8 cellular contexts compared by ENCODE assay signal in genomic region chr17:29579866-29580771, GRCh38. TPM values are rescaled to one million over a fixed set of nuclear protein-coding genes. Genes with fewer than 3 reads are reported as not detected.
DNase-seq lines count a peak whose midpoint lies in the region; ATAC-seq and TF ChIP-seq lines count a peak whose summit lies in the region.

No MANE protein-coding gene starts in this region.

- H2AFZ ChIP-seq in KMS-11 (ENCODE audit: low read depth), result peak overlapping the region; percentile 73

- H3K4me3 Mint-ChIP-seq in activated T-helper 2 cell treated with anti-CD3 and anti-CD28 coated beads, Interferon-gamma antibody, Interleukin-2, Interleukin-4, amounts not matched to agents 10 μg/mL and 5 μg/mL and 100 μg/mL, durations not matched to agents 14 hours and 24 hours and 36 hours (ENCODE audit: low read depth), result no peak overlapping the region

- peak in 1 of 2 donors; percentile 79 for TF ChIP-seq EP300 in tibial nerve (IDR thresholded peaks at IDR 0.05)

- peaks cover 44% of the 10 kb centered on the region for H3K36me3 Mint-ChIP-seq in activated T-helper 2 cell treated with anti-CD3 and anti-CD28 coated beads, Interferon-gamma antibody, Interleukin-2, Interleukin-4, amounts not matched to agents 10 μg/mL and 5 μg/mL and 100 μg/mL, durations not matched to agents 14 hours and 24 hours and 36 hours (ENCODE audit: low read depth)

- no peaks in the 10 kb centered on the region for H4K20me1 ChIP-seq in KMS-11 (ENCODE audit: insufficient read depth)

- H3K9me3 Mint-ChIP-seq in activated T-helper 2 cell treated with anti-CD3 and anti-CD28 coated beads, Interferon-gamma antibody, Interleukin-2, Interleukin-4, amounts not matched to agents 10 μg/mL and 5 μg/mL and 100 μg/mL, durations not matched to agents 14 hours and 24 hours and 36 hours, result no peaks in the 10 kb centered on the region

- H3K4me2 ChIP-seq in KMS-11, result no peak overlapping the region

- H3K9me3 ChIP-seq in tibial nerve, result no peaks in the 10 kb centered on the region

- H3K4me1 ChIP-seq in KMS-11 (ENCODE audit: low read depth, poor library complexity, severe bottlenecking) (peaks cover 13% of the 10 kb centered on the region), tibial nerve (peaks cover 0 to 78% (median 30%) of the 10 kb centered on the region in 4 donors)

- DNase-seq in DMS 273 treated with DMSO at 0.1 percent for 48 hours (lab: John Stamatoyannopoulos, UW), result peak; percentile 77
- DNase-seq in RPMI7951 (ENCODE audit: low read depth), result peak; percentile 71
- peak; percentile 82 for DNase-seq in activated T-helper 2 cell treated with anti-CD3 and anti-CD28 coated beads, Interferon-gamma antibody, Interleukin-2, Interleukin-4, amounts not matched to agents 10 μg/mL and 5 μg/mL and 100 μg/mL, durations not matched to agents 14 hours and 24 hours and 36 hours (ENCODE audit: low spot score)
- peak; percentile 76 for DNase-seq in fibroblast of the aortic adventitia (ENCODE audit: low read depth)
- peak; percentile 75 for DNase-seq in occipital lobe (lab: John Stamatoyannopoulos, UW)
- DNase-seq in tibial nerve (ENCODE audit: low spot score in 2 of 2), result peak; percentile 83 to 91

- peak overlapping the region; percentile 39; the same call in 1 of the 2 replicates for H3K27ac ChIP-seq in KMS-11
- H3K27ac ChIP-seq in tibial nerve, result peak overlapping the region in 3 of 4 donors; percentile 49 to 95 (median 93)

- H3K27me3 ChIP-seq in KMS-11 (ENCODE audit: insufficient read depth, low read depth) (no peaks in the 10 kb centered on the region), tibial nerve (no peaks in the 10 kb centered on the region)

- peak overlapping the region; percentile 37; the same call in 1 of the 2 replicates for H3K9ac ChIP-seq in KMS-11

- no peaks in the 10 kb centered on the region for H3K27me3 Mint-ChIP-seq in activated T-helper 2 cell treated with anti-CD3 and anti-CD28 coated beads, Interferon-gamma antibody, Interleukin-2, Interleukin-4, amounts not matched to agents 10 μg/mL and 5 μg/mL and 100 μg/mL, durations not matched to agents 14 hours and 24 hours and 36 hours (ENCODE audit: low read depth)

- H3K4me3 ChIP-seq in KMS-11 (IDR thresholded peaks at IDR 0.05; ENCODE audit: insufficient read depth, low read depth, low read length), result no peak overlapping the region
- no peak overlapping the region for H3K4me3 ChIP-seq in fibroblast of the aortic adventitia (ENCODE audit: low read depth, low read length)
- no peak overlapping the region for H3K4me3 ChIP-seq in tibial nerve

- H3K79me2 ChIP-seq in KMS-11 (ENCODE audit: insufficient read depth, low read depth), result no peaks in the 10 kb centered on the region; the same call in 1 of the 2 replicates

- H3K4me1 Mint-ChIP-seq in activated T-helper 2 cell treated with anti-CD3 and anti-CD28 coated beads, Interferon-gamma antibody, Interleukin-2, Interleukin-4, amounts not matched to agents 10 μg/mL and 5 μg/mL and 100 μg/mL, durations not matched to agents 14 hours and 24 hours and 36 hours (ENCODE audit: low read depth), result peaks cover 14% of the 10 kb centered on the region

- no peaks in the 10 kb centered on the region for H3K36me3 ChIP-seq in KMS-11 (ENCODE audit: insufficient read depth)
- peaks cover 3 to 74% (median 26%) of the 10 kb centered on the region in 3 donors for H3K36me3 ChIP-seq in tibial nerve

- H3K27ac Mint-ChIP-seq in activated T-helper 2 cell treated with anti-CD3 and anti-CD28 coated beads, Interferon-gamma antibody, Interleukin-2, Interleukin-4, amounts not matched to agents 10 μg/mL and 5 μg/mL and 100 μg/mL, durations not matched to agents 14 hours and 24 hours and 36 hours, result peak overlapping the region; percentile 84

- TF ChIP-seq CTCF in KMS-11 (conservative IDR thresholded peaks at IDR 0.05; ENCODE audit: low read depth, low read length), result peak; percentile 88
- TF ChIP-seq CTCF in fibroblast of the aortic adventitia (IDR thresholded peaks at IDR 0.05; ENCODE audit: insufficient read depth, low read length), result peak; percentile 84
- TF ChIP-seq CTCF in tibial nerve (IDR thresholded peaks at IDR 0.05), result peak; percentile 81 to 98 (median 85)

- WGBS in tibial nerve, 2 donors, result 53 to 77% methylated on average over 9 to 15 of the region's 15 CpGs

- intact Hi-C loops in activated T-helper 2 cell treated with anti-CD3 and anti-CD28 coated beads, Interferon-gamma antibody, Interleukin-2, Interleukin-4, amounts not matched to agents 10 μg/mL and 5 μg/mL and 100 μg/mL, durations not matched to agents 14 hours and 24 hours and 36 hours (cut with micrococcal nuclease), result loop anchor here (1.0 to 10.0 kb wide), 4 partner anchors 9 to 855 kb away; partner anchors contain the start of genes GIT1, NEK8 and TLCD1

- no peak for TF ChIP-seq POLR2A in tibial nerve (IDR thresholded peaks at IDR 0.05)

- ATAC-seq in GM21619 (IDR thresholded peaks at IDR 0.05; ENCODE audit: unreplicated experiment), result peak; percentile 79

RNA-seq across cellular contexts. Expression of gene GIT1, which starts 9.3 kb away (rescaled TPM):
- total RNA-seq in RPMI7951 (2014; rRNA removed; shearing (Covaris generic)), result 12.0 and 15.8 TPM in 2 replicates
- total RNA-seq in activated T-helper 2 cell treated with anti-CD3 and anti-CD28 coated beads, Interferon-gamma antibody, Interleukin-2, Interleukin-4, amounts not matched to agents 10 μg/mL and 5 μg/mL and 100 μg/mL, durations not matched to agents 14 hours and 24 hours and 36 hours, result 67.3 and 72.4 TPM in 2 replicates
- 22.0 and 38.6 TPM in 2 replicates for total RNA-seq in fibroblast of the aortic adventitia (ENCODE audit: low replicate concordance)
- total RNA-seq in occipital lobe, result 29.6 TPM
- total RNA-seq in tibial nerve, result 100 to 1,000 TPM in 1 of 4 donors, 10 to 100 TPM in 3; 51.3 to 100 (median 89.7) TPM

RNA-seq across cellular contexts. Expression of gene TP53I13, which starts 11.6 kb away (rescaled TPM):
- 29.3 and 42.1 TPM in 2 replicates for total RNA-seq in RPMI7951 (2014; rRNA removed; shearing (Covaris generic))
- 78.2 and 84.8 TPM in 2 replicates for total RNA-seq in activated T-helper 2 cell treated with anti-CD3 and anti-CD28 coated beads, Interferon-gamma antibody, Interleukin-2, Interleukin-4, amounts not matched to agents 10 μg/mL and 5 μg/mL and 100 μg/mL, durations not matched to agents 14 hours and 24 hours and 36 hours
- total RNA-seq in fibroblast of the aortic adventitia (ENCODE audit: low replicate concordance) (24.9 and 41.8 TPM in 2 replicates), occipital lobe (6.9 TPM), tibial nerve (100 to 1,000 TPM; 119 to 188 (median 152) TPM)

RNA-seq across cellular contexts. Expression of gene ANKRD13B, which starts 12.8 kb away (rescaled TPM):
- total RNA-seq in RPMI7951 (2014; rRNA removed; shearing (Covaris generic)), result 0.78 and 1.2 TPM in 2 replicates
- total RNA-seq in activated T-helper 2 cell treated with anti-CD3 and anti-CD28 coated beads, Interferon-gamma antibody, Interleukin-2, Interleukin-4, amounts not matched to agents 10 μg/mL and 5 μg/mL and 100 μg/mL, durations not matched to agents 14 hours and 24 hours and 36 hours, result 34.1 and 41.6 TPM in 2 replicates
- 7.4 and 14.0 TPM in 2 replicates for total RNA-seq in fibroblast of the aortic adventitia (ENCODE audit: low replicate concordance)
- 28.1 TPM for total RNA-seq in occipital lobe
- 10 to 100 TPM; 19.0 to 50.1 (median 26.4) TPM for total RNA-seq in tibial nerve

RNA-seq across cellular contexts. Expression of gene ABHD15, which starts 13.3 kb away (rescaled TPM):
- 4.3 and 4.6 TPM in 2 replicates for total RNA-seq in RPMI7951 (2014; rRNA removed; shearing (Covaris generic))
- 19.5 and 20.2 TPM in 2 replicates for total RNA-seq in activated T-helper 2 cell treated with anti-CD3 and anti-CD28 coated beads, Interferon-gamma antibody, Interleukin-2, Interleukin-4, amounts not matched to agents 10 μg/mL and 5 μg/mL and 100 μg/mL, durations not matched to agents 14 hours and 24 hours and 36 hours
- total RNA-seq in fibroblast of the aortic adventitia (ENCODE audit: low replicate concordance) (5.5 and 15.3 TPM in 2 replicates), occipital lobe (0.78 TPM), tibial nerve (10 to 100 TPM; 25.7 to 32.7 (median 30.3) TPM)

RNA-seq across cellular contexts. Expression of gene CORO6, which starts 42.6 kb away (rescaled TPM):
- 9.9 and 10.1 TPM in 2 replicates for total RNA-seq in RPMI7951 (2014; rRNA removed; shearing (Covaris generic))
- 3.1 and 3.8 TPM in 2 replicates for total RNA-seq in activated T-helper 2 cell treated with anti-CD3 and anti-CD28 coated beads, Interferon-gamma antibody, Interleukin-2, Interleukin-4, amounts not matched to agents 10 μg/mL and 5 μg/mL and 100 μg/mL, durations not matched to agents 14 hours and 24 hours and 36 hours
- 5.5 and 8.3 TPM in 2 replicates for total RNA-seq in fibroblast of the aortic adventitia (ENCODE audit: low replicate concordance)
- total RNA-seq in occipital lobe, result 0.47 TPM
- 100 to 1,000 TPM in 2 of 4 donors, 10 to 100 TPM in 2; 34.5 to 139 (median 83.1) TPM for total RNA-seq in tibial nerve
